In the genomic region with DNA sequence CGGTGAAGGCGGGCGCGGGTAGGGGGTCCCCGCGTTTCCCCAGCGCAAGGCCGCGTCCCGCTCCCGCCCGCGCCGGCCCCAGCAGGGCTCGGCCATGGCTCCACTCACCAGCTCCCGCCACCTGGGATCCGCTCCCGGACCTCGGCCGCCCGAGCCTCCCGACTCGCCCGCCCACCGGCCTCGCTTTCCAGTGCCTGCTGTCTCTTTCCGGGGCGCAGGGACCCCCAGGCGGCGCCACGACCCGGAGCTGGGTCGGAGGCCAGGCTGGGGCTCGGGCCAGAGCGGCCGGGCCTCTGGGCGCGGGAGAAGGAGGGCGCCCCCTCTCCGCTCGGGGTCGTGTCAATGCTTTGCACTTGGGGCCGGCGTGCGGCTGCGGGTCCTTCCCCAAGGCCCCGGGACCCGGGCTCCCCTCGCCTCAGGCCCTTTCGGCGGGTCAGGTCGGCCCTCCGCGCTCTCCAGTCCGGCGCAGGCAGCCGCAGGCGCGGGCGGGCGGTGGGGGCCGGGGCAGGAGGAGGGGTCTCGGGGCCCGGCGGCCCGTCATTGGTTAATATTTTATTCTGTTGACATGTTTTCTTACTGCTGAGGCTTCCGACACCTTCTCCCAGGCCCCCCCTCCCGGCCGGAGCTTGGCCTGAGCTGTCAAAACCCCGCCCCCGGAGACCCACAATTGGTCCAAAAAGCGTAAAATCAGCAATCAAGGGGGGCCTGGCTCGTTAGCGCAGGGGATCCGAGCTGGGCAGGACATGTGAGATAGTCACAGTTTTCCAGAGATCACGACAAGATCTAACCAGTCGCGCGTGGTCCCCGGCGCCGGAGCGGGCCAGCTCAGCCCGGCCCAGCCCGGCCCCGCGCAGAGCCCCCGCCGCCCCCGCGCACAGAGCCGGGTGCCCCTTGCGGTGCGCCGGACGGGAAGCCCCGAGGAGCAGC, we compare ENCODE assay signal across 9 cellular contexts. TPM values are rescaled to one million over a fixed set of nuclear protein-coding genes. Genes with fewer than 3 reads are reported as not detected.
DNase-seq lines count a peak whose midpoint lies in the region; ATAC-seq, FAIRE-seq and TF ChIP-seq lines count a peak whose summit lies in the region.
"Had no signal": no experiment of that assay in that cellular context is flagged by ENCODE, and none has a peak within 500 bp of the region (broad histone marks: within the 10 kb centered on the region; RNA-seq: fewer than 3 reads in every experiment).

TSS of gene TBX2 (plus strand) at position 713 of the 927 bp plus-strand sequence. CDS start 334 bp downstream, outside the sequence.

- H3K4me1 Mint-ChIP-seq in activated CD4-positive, alpha-beta T cell treated with anti-CD3 and anti-CD28 coated beads for 36 hours, result peaks cover 37% of the 10 kb centered on the region
- H3K4me1 Mint-ChIP-seq in endodermal cell, result peaks cover 13% of the 10 kb centered on the region

- POLR2A ChIA-PET in activated CD4-positive, alpha-beta T cell treated with anti-CD3 and anti-CD28 coated beads for 36 hours (lab: Charles Lee), result no interaction called here

- no peaks in the 10 kb centered on the region for H3K36me3 Mint-ChIP-seq in activated CD4-positive, alpha-beta T cell treated with anti-CD3 and anti-CD28 coated beads for 36 hours (ENCODE audit: low read depth)
- H3K36me3 Mint-ChIP-seq in endodermal cell (ENCODE audit: low read depth), result no peaks in the 10 kb centered on the region

- no peak for TF ChIP-seq POLR2A in GM12892 (IDR thresholded peaks at IDR 0.05; ENCODE audit: low read depth, low read length)

- H3K27me3 Mint-ChIP-seq in activated CD4-positive, alpha-beta T cell treated with anti-CD3 and anti-CD28 coated beads for 36 hours, result peaks cover 57% of the 10 kb centered on the region
- peaks cover 92% of the 10 kb centered on the region for H3K27me3 Mint-ChIP-seq in endodermal cell (ENCODE audit: insufficient read depth)

- no peak for FAIRE-seq in GM12892 (lab: Jason Lieb, UNC)

- H3K36me3 ChIP-seq in SJSA1, result peaks cover 32% of the 10 kb centered on the region
- no peaks in the 10 kb centered on the region for H3K36me3 ChIP-seq in endodermal cell (ENCODE audit: control insufficient read depth, insufficient read depth, low read length)
- H3K36me3 ChIP-seq in urinary bladder (ENCODE audit: insufficient read depth), result peaks cover 2% of the 10 kb centered on the region

- H3K4me3 ChIP-seq in SJSA1, result peak within 1 kb of the TSS; percentile 96
- peak within 1 kb of the TSS; percentile 35 for H3K4me3 ChIP-seq in endodermal cell (ENCODE audit: low read length)
- peak within 1 kb of the TSS; percentile 94 for H3K4me3 ChIP-seq in urinary bladder (ENCODE audit: low read depth, low read length)

- H3K27ac Mint-ChIP-seq in activated CD4-positive, alpha-beta T cell treated with anti-CD3 and anti-CD28 coated beads for 36 hours, result peak within 1 kb of the TSS; percentile 17
- H3K27ac Mint-ChIP-seq in endodermal cell, result no peak within 1 kb of the TSS

- H3K27me3 ChIP-seq in SJSA1 (replicated peaks) (no peaks in the 10 kb centered on the region), endodermal cell (ENCODE audit: control insufficient read depth, insufficient read depth, low read length, poor library complexity, severe bottlenecking) (peaks cover 95% of the 10 kb centered on the region)

- no peaks in the 10 kb centered on the region for H3K9me3 Mint-ChIP-seq in activated CD4-positive, alpha-beta T cell treated with anti-CD3 and anti-CD28 coated beads for 36 hours (ENCODE audit: low read depth)
- H3K9me3 Mint-ChIP-seq in endodermal cell, result peaks cover 2% of the 10 kb centered on the region

- TF ChIP-seq CTCF in endodermal cell (conservative IDR thresholded peaks at IDR 0.05), result no peak

- WGBS in endodermal cell (ENCODE audit: insufficient coverage in 1 of 2, insufficient read length in 1 of 2), 2 experiments, result 0 to 1% methylated on average over 14 to 97 of the region's 97 CpGs
- under 1% methylated on average over 97 of the region's 97 CpGs for WGBS in urinary bladder

- peak within 1 kb of the TSS; percentile 47 for H3K4me3 Mint-ChIP-seq in activated CD4-positive, alpha-beta T cell treated with anti-CD3 and anti-CD28 coated beads for 36 hours
- peak within 1 kb of the TSS; percentile 45 for H3K4me3 Mint-ChIP-seq in endodermal cell

- H3K9me3 ChIP-seq in SJSA1 (replicated peaks) (peaks cover 13% of the 10 kb centered on the region), endodermal cell (ENCODE audit: control insufficient read depth, low read length) (no peaks in the 10 kb centered on the region)

- intact Hi-C loops in activated CD4-positive, alpha-beta T cell treated with anti-CD3 and anti-CD28 coated beads for 36 hours (cut with DNase I, micrococcal nuclease), result loop anchor here in 1 of 2 experiments (5.0 kb wide), 1 partner anchor 677 kb away; no protein-coding TSS in a partner anchor

- peak; percentile 18 for DNase-seq in activated CD4-positive, alpha-beta T cell treated with anti-CD3 and anti-CD28 coated beads for 36 hours
- no peak for DNase-seq in activated CD4-positive, alpha-beta T cell treated with anti-CD3 and anti-CD28 coated beads, Interleukin-2, amount 50 U/mL, for 4 hours
- DNase-seq in SJSA1 (ENCODE audit: low read depth in 1 of 2, low spot score in 2 of 2) (peak; percentile 86 to 95), endodermal cell (peak; percentile 96), mucosa of gallbladder (ENCODE audit: low spot score) (peak; percentile 84), GM12892 (ENCODE audit: insufficient read length) (no peak)

- CTCF ChIA-PET in activated CD4-positive, alpha-beta T cell treated with anti-CD3 and anti-CD28 coated beads for 36 hours (lab: Charles Lee), result interaction anchor here (0.7 to 1.0 kb wide), 2 partner anchors 11 to 194 kb away, joined by 3 to 4 read pairs; no protein-coding TSS in a partner anchor

- H3K4me1 ChIP-seq in SJSA1 (replicated peaks) (peaks cover 38% of the 10 kb centered on the region), endodermal cell (ENCODE audit: control insufficient read depth, insufficient read depth, low read length) (no peaks in the 10 kb centered on the region), urinary bladder (ENCODE audit: insufficient read depth) (no peaks in the 10 kb centered on the region)

- ATAC-seq in activated CD4-positive, alpha-beta T cell treated with anti-CD3 and anti-CD28 coated beads for 36 hours, result no peak
- ATAC-seq in HG02610 (IDR thresholded peaks at IDR 0.05; ENCODE audit: unreplicated experiment), result no peak

- peak within 1 kb of the TSS; percentile 70 for H3K27ac ChIP-seq in SJSA1
- no peak within 1 kb of the TSS for H3K27ac ChIP-seq in endodermal cell (ENCODE audit: low read depth, low read length)
- peak within 1 kb of the TSS; percentile 96 for H3K27ac ChIP-seq in urinary bladder (ENCODE audit: low read depth)
- H3K27ac ChIP-seq: epithelial cell of prostate had no signal

- H3K9ac ChIP-seq in endodermal cell (ENCODE audit: extremely low read depth, low read length, poor library complexity, severe bottlenecking), result no peak within 1 kb of the TSS

RNA-seq across cellular contexts. Expression of gene TBX2, which starts in this region (rescaled TPM):
- total RNA-seq in activated CD4-positive, alpha-beta T cell treated with anti-CD3 and anti-CD28 coated beads for 36 hours, result not detected
- 6.4 and 6.8 TPM in 2 replicates for total RNA-seq in SJSA1 (2014; rRNA removed; shearing (Covaris generic))
- under 1 TPM in 1 of 2 donors, not detected in 1; 0.07 TPM for total RNA-seq in endodermal cell
- polyA plus RNA-seq in endodermal cell (2013, experiment 1 of 2), result 2.8 TPM
- polyA plus RNA-seq in endodermal cell (2013, experiment 2 of 2), result 2.1 TPM
- total RNA-seq in mucosa of gallbladder, result 33.9 TPM
- 26.4 TPM for total RNA-seq in urinary bladder
- 56.3 TPM for polyA plus RNA-seq in urinary bladder
- not detected for polyA plus RNA-seq in GM12892 (2012; ENCODE audit: missing spikeins)

Comparison
In these comparisons a context has a peak if more than half of its experiments do, and no peak if none do; other contexts are left out.
1. Peak in DNase-seq in activated CD4-positive, alpha-beta T cell treated with anti-CD3 and anti-CD28 coated beads for 36 hours; RNA of the gene not detected or under 1 TPM.
2. DNase-seq: peak in SJSA1 (2 of 2), endodermal cell (single experiment) and mucosa of gallbladder (single experiment); none in activated CD4-positive, alpha-beta T cell treated with anti-CD3 and anti-CD28 coated beads, Interleukin-2, amount 50 U/mL, for 4 hours (0 of 2) and GM12892 (single experiment).
3. H3K4me3 ChIP-seq: peak in every context shown above with its lines; median percentile 96 in SJSA1; 94 in urinary bladder; 35 in endodermal cell.